Comparison of ENCODE assay signal across 8 cellular contexts in genomic region chr1:51234721-51235425, GRCh38. TPM values are rescaled to one million over a fixed set of nuclear protein-coding genes. Genes with fewer than 3 reads are reported as not detected.
DNase-seq lines count a peak whose midpoint lies in the region; ATAC-seq and TF ChIP-seq lines count a peak whose summit lies in the region.

No MANE protein-coding gene starts in this region.

- H3K36me3 ChIP-seq in HUES6 (ENCODE audit: control insufficient read depth, insufficient read depth, low read length) (no peaks in the 10 kb centered on the region), parathyroid adenoma (ENCODE audit: control insufficient read depth, insufficient read depth, low read length) (no peaks in the 10 kb centered on the region), aorta (ENCODE audit: control insufficient read depth in 1 of 2, insufficient read depth in 2 of 2, low read length in 1 of 2) (no peaks in the 10 kb centered on the region)

- peak overlapping the region; percentile 97 for H2AFZ ChIP-seq in parathyroid adenoma

- H3K9me3 ChIP-seq in HUES6 (ENCODE audit: control insufficient read depth, insufficient read depth, low read depth, low read length): no peaks in the 10 kb centered on the region
- H3K9me3 ChIP-seq in parathyroid adenoma (ENCODE audit: control insufficient read depth, low read length): no peaks in the 10 kb centered on the region
- no peaks in the 10 kb centered on the region for H3K9me3 ChIP-seq in aorta (ENCODE audit: control insufficient read depth, low read length)

- TF ChIP-seq CTCF in parathyroid adenoma (IDR thresholded peaks at IDR 0.05): no peak

- ATAC-seq in GM21515 (IDR thresholded peaks at IDR 0.05; ENCODE audit: unreplicated experiment): peak; percentile 59
- no peak for ATAC-seq in aorta (ENCODE audit: low FRiP score)

- H3K4me1 ChIP-seq in HUES6 (ENCODE audit: control insufficient read depth, insufficient read depth, low read length): peaks cover 18% of the 10 kb centered on the region
- H3K4me1 ChIP-seq in parathyroid adenoma: peaks cover 8% of the 10 kb centered on the region
- peaks cover 0 to 9% of the 10 kb centered on the region in 2 donors for H3K4me1 ChIP-seq in aorta (ENCODE audit: control insufficient read depth in 1 of 2, insufficient read depth in 2 of 2, low read length in 2 of 2)

- DNase-seq in DMS 273 treated with DMSO at 0.1 percent for 48 hours (lab: John Stamatoyannopoulos, UW) (peak; percentile 63), NOMO-1 treated with dmso at 0.1 percent for 144 hours (lab: John Stamatoyannopoulos, UW; ENCODE audit: unreplicated experiment) (peak; percentile 23), activated T-helper 1 cell treated with Interleukin-2 at 50 U/mL for 16 hours (ENCODE audit: low read depth) (peak; percentile 20), germinal center (ENCODE audit: low spot score) (peak; percentile 74), aorta (peak; percentile 80 to 82)

- H3K4me2 ChIP-seq in parathyroid adenoma (ENCODE audit: low read length): peak overlapping the region; percentile 86

- H3K27me3 ChIP-seq in HUES6 (ENCODE audit: control insufficient read depth, insufficient read depth, low read length): peaks cover 4% of the 10 kb centered on the region; the same call in 1 of the 2 replicates
- no peaks in the 10 kb centered on the region for H3K27me3 ChIP-seq in parathyroid adenoma (ENCODE audit: control insufficient read depth, insufficient read depth, low read length)
- H3K27me3 ChIP-seq in aorta (ENCODE audit: control insufficient read depth in 1 of 2, insufficient read depth in 2 of 2, low read length in 1 of 2): no peaks in the 10 kb centered on the region

- H3K9ac ChIP-seq in HUES6 (ENCODE audit: low read length) (no peak overlapping the region), parathyroid adenoma (no peak overlapping the region)

- H3K4me3 ChIP-seq in HUES6 (ENCODE audit: low read depth, low read length): 0 out of 2 replicates have a peak overlapping the region, but pooled peaks have one; percentile 92
- peak overlapping the region; percentile 92 for H3K4me3 ChIP-seq in parathyroid adenoma (ENCODE audit: low read depth, low read length)
- peak overlapping the region in 1 of 2 donors; percentile 15 for H3K4me3 ChIP-seq in aorta (ENCODE audit: low read length in 2 of 2)

- intact Hi-C loops in aorta (cut with DNase I): loop anchor here (5.0 to 10.0 kb wide), 3 partner anchors 47 to 62 kb away; no protein-coding TSS in a partner anchor

- H3K27ac ChIP-seq in HUES6 (ENCODE audit: low read depth, low read length): no peak overlapping the region
- peak overlapping the region; percentile 90 for H3K27ac ChIP-seq in parathyroid adenoma
- H3K27ac ChIP-seq in aorta (ENCODE audit: low read depth in 1 of 2, low read length in 2 of 2): peak overlapping the region; percentile 14 to 88

- WGBS in aorta, 2 donors: 75 to 79% methylated on average over 8 of the region's 8 CpGs

- H3K79me2 ChIP-seq in parathyroid adenoma: peaks cover 26% of the 10 kb centered on the region

RNA-seq across cellular contexts. Expression of gene RNF11, which starts 1.2 kb away (rescaled TPM):
- total RNA-seq in aorta: 100 to 1,000 TPM; 116 to 151 TPM
- polyA plus RNA-seq in aorta: 100 to 1,000 TPM; 110 to 168 TPM

Comparison
In these comparisons a context has a peak if more than half of its experiments do, and no peak if none do; other contexts are left out.
1. DNase-seq: peak in every context shown above with its lines; median percentile 81 in aorta; 74 in germinal center; 63 in DMS 273 treated with DMSO at 0.1 percent for 48 hours; 23 in NOMO-1 treated with dmso at 0.1 percent for 144 hours; 20 in activated T-helper 1 cell treated with Interleukin-2 at 50 U/mL for 16 hours.